Comparison of ENCODE assay signal across 2 cellular contexts in the genomic region with DNA sequence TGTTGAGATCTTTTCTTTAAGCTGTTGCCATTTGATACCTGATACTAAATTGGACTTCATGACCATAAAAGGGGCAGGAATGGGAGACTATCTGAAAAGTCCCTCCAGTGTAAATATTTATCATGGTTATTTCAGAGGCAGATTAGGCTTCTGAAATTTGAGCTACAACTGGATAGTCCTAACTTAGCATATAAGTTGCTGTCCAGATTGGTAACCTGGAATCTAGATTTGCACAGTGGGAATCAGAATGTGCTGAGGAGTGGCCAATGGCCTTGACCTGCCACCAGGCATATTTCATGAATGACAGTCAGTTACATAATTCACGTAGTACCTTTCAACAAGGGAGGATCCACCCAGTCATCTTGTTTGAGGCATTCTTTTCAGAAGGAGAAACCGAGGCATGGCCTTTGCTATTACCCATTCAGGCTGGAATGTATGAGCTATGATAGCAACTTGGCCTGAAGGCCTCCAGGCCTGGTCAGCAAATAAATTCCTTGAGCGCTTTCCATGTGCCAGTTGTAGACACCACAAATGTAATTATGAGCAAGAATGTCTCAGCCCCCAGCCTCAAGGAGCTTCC.
TF ChIP-seq lines count a peak whose summit lies in the region.

No MANE protein-coding gene starts in this region.

TF ChIP-seq in GM12878, 131 proteins besides CTCF, POLR2A, EP300 and RAD21:
- TF ChIP-seq YBX1 (IDR thresholded peaks at IDR 0.05) = no peak
- peak; percentile 58 for TF ChIP-seq BCL3 (IDR thresholded peaks at IDR 0.05; ENCODE audit: borderline replicate concordance, insufficient read depth, low read depth, low read length, poor library complexity, severe bottlenecking)

TF ChIP-seq in GM23338, 12 proteins besides CTCF, POLR2A, EP300 and RAD21:
- TF ChIP-seq ZNF114 (CRISPR knock-in tag; IDR thresholded peaks at IDR 0.05) (no peak), EZH2 (IDR thresholded peaks at IDR 0.05; ENCODE audit: low read depth, unreplicated experiment) (no peak), EZH2phosphoT487 (IDR thresholded peaks at IDR 0.05; ENCODE audit: unreplicated experiment) (no peak), POLR2AphosphoS5 (IDR thresholded peaks at IDR 0.05; ENCODE audit: low read depth) (no peak), ZNF331 (CRISPR knock-in tag; IDR thresholded peaks at IDR 0.05; ENCODE audit: low read depth) (no peak)
TF ChIP-seq in GM23338: peak in this region for 0.
